In the genomic region with DNA sequence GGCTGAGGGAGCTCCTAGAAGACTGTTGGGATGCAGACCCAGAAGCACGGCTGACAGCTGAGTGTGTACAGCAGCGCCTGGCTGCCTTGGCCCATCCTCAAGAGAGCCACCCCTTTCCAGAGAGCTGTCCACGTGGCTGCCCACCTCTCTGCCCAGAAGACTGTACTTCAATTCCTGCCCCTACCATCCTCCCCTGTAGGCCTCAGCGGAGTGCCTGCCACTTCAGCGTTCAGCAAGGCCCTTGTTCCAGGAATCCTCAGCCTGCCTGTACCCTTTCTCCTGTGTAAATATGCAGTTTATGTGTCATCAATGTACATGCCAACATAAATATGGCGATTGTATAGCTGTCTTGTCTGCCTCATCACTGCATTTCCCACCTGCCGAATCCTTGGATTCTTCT, we compare ENCODE assay signal across 1 cellular context.
TF ChIP-seq lines count a peak whose summit lies in the region.

No MANE protein-coding gene starts in this region.

TF ChIP-seq in SK-N-SH, 30 proteins besides CTCF, POLR2A, EP300 and RAD21 (continued from another document):
- TF ChIP-seq, protein P1, sequence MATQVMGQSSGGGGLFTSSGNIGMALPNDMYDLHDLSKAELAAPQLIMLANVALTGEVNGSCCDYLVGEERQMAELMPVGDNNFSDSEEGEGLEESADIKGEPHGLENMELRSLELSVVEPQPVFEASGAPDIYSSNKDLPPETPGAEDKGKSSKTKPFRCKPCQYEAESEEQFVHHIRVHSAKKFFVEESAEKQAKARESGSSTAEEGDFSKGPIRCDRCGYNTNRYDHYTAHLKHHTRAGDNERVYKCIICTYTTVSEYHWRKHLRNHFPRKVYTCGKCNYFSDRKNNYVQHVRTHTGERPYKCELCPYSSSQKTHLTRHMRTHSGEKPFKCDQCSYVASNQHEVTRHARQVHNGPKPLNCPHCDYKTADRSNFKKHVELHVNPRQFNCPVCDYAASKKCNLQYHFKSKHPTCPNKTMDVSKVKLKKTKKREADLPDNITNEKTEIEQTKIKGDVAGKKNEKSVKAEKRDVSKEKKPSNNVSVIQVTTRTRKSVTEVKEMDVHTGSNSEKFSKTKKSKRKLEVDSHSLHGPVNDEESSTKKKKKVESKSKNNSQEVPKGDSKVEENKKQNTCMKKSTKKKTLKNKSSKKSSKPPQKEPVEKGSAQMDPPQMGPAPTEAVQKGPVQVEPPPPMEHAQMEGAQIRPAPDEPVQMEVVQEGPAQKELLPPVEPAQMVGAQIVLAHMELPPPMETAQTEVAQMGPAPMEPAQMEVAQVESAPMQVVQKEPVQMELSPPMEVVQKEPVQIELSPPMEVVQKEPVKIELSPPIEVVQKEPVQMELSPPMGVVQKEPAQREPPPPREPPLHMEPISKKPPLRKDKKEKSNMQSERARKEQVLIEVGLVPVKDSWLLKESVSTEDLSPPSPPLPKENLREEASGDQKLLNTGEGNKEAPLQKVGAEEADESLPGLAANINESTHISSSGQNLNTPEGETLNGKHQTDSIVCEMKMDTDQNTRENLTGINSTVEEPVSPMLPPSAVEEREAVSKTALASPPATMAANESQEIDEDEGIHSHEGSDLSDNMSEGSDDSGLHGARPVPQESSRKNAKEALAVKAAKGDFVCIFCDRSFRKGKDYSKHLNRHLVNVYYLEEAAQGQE (IDR thresholded peaks at IDR 0.05; ENCODE audit: low read depth, low read length): no peak
- TF ChIP-seq NRF1 (IDR thresholded peaks at IDR 0.05; ENCODE audit: low read depth, low read length): no peak
- TF ChIP-seq, protein P2, sequence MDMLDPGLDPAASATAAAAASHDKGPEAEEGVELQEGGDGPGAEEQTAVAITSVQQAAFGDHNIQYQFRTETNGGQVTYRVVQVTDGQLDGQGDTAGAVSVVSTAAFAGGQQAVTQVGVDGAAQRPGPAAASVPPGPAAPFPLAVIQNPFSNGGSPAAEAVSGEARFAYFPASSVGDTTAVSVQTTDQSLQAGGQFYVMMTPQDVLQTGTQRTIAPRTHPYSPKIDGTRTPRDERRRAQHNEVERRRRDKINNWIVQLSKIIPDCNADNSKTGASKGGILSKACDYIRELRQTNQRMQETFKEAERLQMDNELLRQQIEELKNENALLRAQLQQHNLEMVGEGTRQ (IDR thresholded peaks at IDR 0.05; ENCODE audit: borderline replicate concordance, low read depth, low read length): no peak
